Comparison of ENCODE assay signal across 1 cellular context in the genomic region with DNA sequence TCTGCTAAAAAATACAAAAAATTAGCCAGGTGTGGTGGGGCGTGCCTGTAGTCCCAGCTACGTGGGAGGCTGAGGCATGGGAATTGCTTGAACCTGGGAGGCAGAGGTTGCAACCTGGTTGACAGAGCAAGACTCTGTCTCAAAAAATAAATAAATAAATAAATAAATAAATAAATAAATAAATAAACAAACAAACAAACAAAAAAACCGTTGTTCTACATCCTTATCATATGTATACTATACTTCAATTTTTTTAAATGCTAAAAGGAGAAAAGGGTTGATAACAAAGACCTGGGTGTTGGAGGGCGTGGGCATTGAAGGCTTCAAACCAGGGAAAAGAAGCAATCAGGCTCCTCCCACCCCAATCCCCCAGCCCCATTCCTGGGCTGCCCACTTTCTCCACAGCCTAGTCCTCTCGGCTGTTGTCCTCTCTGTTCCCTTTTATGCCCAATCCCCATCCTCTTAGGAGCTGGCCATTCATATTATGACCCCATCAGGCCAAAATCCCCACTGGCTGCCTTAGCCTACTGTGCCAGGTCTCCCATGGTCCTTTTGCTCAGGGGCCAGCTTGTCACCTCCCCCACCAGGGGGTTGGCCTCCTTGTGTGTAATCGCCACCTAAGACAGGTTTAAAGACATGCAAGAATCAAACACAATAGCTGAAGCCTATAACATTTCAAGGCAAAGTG.
TF ChIP-seq lines count a peak whose summit lies in the region.

No MANE protein-coding gene starts in this region.

TF ChIP-seq in HEK293, 187 proteins besides CTCF, POLR2A, EP300 and RAD21 (continued from another document and continues in another):
- TF ChIP-seq, protein P1, sequence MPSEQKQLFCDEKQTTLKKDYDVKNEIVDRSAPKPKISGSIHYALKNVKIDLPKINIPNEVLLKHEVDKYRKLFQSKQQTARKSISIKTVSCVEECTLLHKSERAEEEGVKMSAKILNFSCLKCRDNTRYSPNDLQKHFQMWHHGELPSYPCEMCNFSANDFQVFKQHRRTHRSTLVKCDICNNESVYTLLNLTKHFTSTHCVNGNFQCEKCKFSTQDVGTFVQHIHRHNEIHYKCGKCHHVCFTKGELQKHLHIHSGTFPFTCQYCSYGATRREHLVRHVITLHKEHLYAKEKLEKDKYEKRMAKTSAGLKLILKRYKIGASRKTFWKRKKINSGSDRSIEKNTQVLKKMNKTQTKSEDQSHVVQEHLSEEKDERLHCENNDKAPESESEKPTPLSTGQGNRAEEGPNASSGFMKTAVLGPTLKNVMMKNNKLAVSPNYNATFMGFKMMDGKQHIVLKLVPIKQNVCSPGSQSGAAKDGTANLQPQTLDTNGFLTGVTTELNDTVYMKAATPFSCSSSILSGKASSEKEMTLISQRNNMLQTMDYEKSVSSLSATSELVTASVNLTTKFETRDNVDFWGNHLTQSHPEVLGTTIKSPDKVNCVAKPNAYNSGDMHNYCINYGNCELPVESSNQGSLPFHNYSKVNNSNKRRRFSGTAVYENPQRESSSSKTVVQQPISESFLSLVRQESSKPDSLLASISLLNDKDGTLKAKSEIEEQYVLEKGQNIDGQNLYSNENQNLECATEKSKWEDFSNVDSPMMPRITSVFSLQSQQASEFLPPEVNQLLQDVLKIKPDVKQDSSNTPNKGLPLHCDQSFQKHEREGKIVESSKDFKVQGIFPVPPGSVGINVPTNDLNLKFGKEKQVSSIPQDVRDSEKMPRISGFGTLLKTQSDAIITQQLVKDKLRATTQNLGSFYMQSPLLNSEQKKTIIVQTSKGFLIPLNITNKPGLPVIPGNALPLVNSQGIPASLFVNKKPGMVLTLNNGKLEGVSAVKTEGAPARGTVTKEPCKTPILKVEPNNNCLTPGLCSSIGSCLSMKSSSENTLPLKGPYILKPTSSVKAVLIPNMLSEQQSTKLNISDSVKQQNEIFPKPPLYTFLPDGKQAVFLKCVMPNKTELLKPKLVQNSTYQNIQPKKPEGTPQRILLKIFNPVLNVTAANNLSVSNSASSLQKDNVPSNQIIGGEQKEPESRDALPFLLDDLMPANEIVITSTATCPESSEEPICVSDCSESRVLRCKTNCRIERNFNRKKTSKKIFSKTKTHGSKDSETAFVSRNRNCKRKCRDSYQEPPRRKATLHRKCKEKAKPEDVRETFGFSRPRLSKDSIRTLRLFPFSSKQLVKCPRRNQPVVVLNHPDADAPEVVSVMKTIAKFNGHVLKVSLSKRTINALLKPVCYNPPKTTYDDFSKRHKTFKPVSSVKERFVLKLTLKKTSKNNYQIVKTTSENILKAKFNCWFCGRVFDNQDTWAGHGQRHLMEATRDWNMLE (tag by site-specific recombination; conservative IDR thresholded peaks at IDR 0.05; ENCODE audit: low read depth): peak; percentile 72
- TF ChIP-seq ZNF350 (tag by site-specific recombination; IDR thresholded peaks at IDR 0.05) (no peak), ZNF558 (tag by site-specific recombination; IDR thresholded peaks at IDR 0.05) (no peak), ZNF366 (tag by site-specific recombination; conservative IDR thresholded peaks at IDR 0.05) (no peak), ZNF529 (tag by site-specific recombination; IDR thresholded peaks at IDR 0.05; ENCODE audit: insufficient replicate concordance) (no peak), ZFP41 (tag by site-specific recombination; IDR thresholded peaks at IDR 0.05; ENCODE audit: borderline replicate concordance) (no peak), ZBTB8A (tag by site-specific recombination; IDR thresholded peaks at IDR 0.05) (peak; percentile 51), ZNF791 (tag by site-specific recombination; IDR thresholded peaks at IDR 0.05) (no peak), ZNF837 (tag by site-specific recombination; IDR thresholded peaks at IDR 0.05) (no peak), ZNF585B (tag by site-specific recombination; IDR thresholded peaks at IDR 0.05) (no peak), ZNF560 (tag by site-specific recombination; IDR thresholded peaks at IDR 0.05; ENCODE audit: borderline replicate concordance) (0 out of 2 replicates have a peak, but pooled peaks have one; percentile 9), ZNF664 (tag by site-specific recombination; IDR thresholded peaks at IDR 0.05) (peak; percentile 36; the same call in 1 of the 2 replicates), ZNF433 (tag by site-specific recombination; IDR thresholded peaks at IDR 0.05; ENCODE audit: low read depth) (peak; percentile 48; the same call in 1 of the 2 replicates), GLIS1 (tag by site-specific recombination; IDR thresholded peaks at IDR 0.05) (no peak; the same call in 1 of the 2 replicates), ZNF175 (tag by site-specific recombination; IDR thresholded peaks at IDR 0.05) (no peak), ZNF214 (tag by site-specific recombination; IDR thresholded peaks at IDR 0.05; ENCODE audit: borderline replicate concordance) (no peak), ZNF404 (tag by site-specific recombination; IDR thresholded peaks at IDR 0.05) (0 out of 2 replicates have a peak, but pooled peaks have one; percentile 40), ZSCAN16 (tag by site-specific recombination; IDR thresholded peaks at IDR 0.05) (no peak), ZNF626 (tag by site-specific recombination; IDR thresholded peaks at IDR 0.05) (no peak), GLI2 (tag by site-specific recombination; IDR thresholded peaks at IDR 0.05; ENCODE audit: borderline replicate concordance, low read depth) (no peak), ZBTB20 (tag by site-specific recombination; IDR thresholded peaks at IDR 0.05) (no peak), ZNF202 (tag by site-specific recombination; IDR thresholded peaks at IDR 0.05; ENCODE audit: borderline replicate concordance) (no peak), ZNF510 (tag by site-specific recombination; IDR thresholded peaks at IDR 0.05; ENCODE audit: insufficient replicate concordance) (peak; percentile 21), ZNF223 (tag by site-specific recombination; IDR thresholded peaks at IDR 0.05) (no peak), ZNF623 (tag by site-specific recombination; IDR thresholded peaks at IDR 0.05) (peak; percentile 42), ZNF707 (tag by site-specific recombination; IDR thresholded peaks at IDR 0.05) (no peak), ZIC2 (tag by site-specific recombination; IDR thresholded peaks at IDR 0.05) (peak; percentile 27; the same call in 1 of the 2 replicates)
- TF ChIP-seq, protein P2, sequence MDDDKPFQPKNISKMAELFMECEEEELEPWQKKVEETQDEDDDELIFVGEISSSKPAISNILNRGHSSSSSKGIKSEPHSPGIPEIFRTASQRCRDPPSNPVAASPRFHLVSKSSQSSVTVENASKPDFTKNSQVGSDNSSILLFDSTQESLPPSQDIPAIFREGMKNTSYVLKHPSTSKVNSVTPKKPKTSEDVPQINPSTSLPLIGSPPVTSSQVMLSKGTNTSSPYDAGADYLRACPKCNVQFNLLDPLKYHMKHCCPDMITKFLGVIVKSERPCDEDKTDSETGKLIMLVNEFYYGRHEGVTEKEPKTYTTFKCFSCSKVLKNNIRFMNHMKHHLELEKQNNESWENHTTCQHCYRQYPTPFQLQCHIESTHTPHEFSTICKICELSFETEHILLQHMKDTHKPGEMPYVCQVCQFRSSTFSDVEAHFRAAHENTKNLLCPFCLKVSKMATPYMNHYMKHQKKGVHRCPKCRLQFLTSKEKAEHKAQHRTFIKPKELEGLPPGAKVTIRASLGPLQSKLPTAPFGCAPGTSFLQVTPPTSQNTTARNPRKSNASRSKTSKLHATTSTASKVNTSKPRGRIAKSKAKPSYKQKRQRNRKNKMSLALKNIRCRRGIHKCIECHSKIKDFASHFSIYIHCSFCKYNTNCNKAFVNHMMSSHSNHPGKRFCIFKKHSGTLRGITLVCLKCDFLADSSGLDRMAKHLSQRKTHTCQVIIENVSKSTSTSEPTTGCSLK (tag by site-specific recombination; IDR thresholded peaks at IDR 0.05): no peak
- TF ChIP-seq, protein P3, sequence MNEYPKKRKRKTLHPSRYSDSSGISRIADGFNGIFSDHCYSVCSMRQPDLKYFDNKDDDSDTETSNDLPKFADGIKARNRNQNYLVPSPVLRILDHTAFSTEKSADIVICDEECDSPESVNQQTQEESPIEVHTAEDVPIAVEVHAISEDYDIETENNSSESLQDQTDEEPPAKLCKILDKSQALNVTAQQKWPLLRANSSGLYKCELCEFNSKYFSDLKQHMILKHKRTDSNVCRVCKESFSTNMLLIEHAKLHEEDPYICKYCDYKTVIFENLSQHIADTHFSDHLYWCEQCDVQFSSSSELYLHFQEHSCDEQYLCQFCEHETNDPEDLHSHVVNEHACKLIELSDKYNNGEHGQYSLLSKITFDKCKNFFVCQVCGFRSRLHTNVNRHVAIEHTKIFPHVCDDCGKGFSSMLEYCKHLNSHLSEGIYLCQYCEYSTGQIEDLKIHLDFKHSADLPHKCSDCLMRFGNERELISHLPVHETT (tag by site-specific recombination; IDR thresholded peaks at IDR 0.05): no peak
- TF ChIP-seq, protein P4, sequence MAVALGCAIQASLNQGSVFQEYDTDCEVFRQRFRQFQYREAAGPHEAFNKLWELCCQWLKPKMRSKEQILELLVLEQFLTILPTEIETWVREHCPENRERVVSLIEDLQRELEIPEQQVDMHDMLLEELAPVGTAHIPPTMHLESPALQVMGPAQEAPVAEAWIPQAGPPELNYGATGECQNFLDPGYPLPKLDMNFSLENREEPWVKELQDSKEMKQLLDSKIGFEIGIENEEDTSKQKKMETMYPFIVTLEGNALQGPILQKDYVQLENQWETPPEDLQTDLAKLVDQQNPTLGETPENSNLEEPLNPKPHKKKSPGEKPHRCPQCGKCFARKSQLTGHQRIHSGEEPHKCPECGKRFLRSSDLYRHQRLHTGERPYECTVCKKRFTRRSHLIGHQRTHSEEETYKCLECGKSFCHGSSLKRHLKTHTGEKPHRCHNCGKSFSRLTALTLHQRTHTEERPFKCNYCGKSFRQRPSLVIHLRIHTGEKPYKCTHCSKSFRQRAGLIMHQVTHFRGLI (tag by site-specific recombination; IDR thresholded peaks at IDR 0.05): no peak
- TF ChIP-seq, protein P5, sequence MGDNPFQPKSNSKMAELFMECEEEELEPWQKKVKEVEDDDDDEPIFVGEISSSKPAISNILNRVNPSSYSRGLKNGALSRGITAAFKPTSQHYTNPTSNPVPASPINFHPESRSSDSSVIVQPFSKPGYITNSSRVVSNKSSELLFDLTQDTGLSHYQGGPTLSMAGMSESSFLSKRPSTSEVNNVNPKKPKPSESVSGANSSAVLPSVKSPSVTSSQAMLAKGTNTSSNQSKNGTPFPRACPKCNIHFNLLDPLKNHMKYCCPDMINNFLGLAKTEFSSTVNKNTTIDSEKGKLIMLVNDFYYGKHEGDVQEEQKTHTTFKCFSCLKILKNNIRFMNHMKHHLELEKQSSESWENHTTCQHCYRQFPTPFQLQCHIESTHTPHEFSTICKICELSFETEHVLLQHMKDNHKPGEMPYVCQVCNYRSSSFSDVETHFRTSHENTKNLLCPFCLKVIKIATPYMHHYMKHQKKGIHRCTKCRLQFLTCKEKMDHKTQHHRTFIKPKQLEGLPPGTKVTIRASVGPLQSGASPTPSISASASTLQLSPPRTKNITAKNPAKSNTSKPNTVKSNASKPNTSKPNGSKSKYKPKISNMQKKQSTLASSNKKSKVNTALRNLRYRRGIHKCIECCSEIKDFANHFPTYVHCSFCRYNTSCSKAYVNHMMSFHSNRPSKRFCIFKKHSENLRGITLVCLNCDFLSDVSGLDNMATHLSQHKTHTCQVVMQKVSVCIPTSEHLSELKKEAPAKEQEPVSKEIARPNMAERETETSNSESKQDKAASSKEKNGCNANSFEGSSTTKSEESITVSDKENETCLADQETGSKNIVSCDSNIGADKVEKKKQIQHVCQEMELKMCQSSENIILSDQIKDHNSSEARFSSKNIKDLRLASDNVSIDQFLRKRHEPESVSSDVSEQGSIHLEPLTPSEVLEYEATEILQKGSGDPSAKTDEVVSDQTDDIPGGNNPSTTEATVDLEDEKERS (tag by site-specific recombination; IDR thresholded peaks at IDR 0.05): no peak
- TF ChIP-seq, protein P6, sequence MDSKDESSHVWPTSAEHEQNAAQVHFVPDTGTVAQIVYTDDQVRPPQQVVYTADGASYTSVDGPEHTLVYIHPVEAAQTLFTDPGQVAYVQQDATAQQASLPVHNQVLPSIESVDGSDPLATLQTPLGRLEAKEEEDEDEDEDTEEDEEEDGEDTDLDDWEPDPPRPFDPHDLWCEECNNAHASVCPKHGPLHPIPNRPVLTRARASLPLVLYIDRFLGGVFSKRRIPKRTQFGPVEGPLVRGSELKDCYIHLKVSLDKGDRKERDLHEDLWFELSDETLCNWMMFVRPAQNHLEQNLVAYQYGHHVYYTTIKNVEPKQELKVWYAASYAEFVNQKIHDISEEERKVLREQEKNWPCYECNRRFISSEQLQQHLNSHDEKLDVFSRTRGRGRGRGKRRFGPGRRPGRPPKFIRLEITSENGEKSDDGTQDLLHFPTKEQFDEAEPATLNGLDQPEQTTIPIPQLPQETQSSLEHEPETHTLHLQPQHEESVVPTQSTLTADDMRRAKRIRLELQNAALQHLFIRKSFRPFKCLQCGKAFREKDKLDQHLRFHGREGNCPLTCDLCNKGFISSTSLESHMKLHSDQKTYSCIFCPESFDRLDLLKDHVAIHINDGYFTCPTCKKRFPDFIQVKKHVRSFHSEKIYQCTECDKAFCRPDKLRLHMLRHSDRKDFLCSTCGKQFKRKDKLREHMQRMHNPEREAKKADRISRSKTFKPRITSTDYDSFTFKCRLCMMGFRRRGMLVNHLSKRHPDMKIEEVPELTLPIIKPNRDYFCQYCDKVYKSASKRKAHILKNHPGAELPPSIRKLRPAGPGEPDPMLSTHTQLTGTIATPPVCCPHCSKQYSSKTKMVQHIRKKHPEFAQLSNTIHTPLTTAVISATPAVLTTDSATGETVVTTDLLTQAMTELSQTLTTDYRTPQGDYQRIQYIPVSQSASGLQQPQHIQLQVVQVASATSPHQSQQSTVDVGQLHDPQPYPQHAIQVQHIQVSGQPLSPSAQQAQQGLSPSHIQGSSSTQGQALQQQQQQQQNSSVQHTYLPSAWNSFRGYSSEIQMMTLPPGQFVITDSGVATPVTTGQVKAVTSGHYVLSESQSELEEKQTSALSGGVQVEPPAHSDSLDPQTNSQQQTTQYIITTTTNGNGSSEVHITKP (tag by site-specific recombination; IDR thresholded peaks at IDR 0.05): no peak
- TF ChIP-seq, protein P7, sequence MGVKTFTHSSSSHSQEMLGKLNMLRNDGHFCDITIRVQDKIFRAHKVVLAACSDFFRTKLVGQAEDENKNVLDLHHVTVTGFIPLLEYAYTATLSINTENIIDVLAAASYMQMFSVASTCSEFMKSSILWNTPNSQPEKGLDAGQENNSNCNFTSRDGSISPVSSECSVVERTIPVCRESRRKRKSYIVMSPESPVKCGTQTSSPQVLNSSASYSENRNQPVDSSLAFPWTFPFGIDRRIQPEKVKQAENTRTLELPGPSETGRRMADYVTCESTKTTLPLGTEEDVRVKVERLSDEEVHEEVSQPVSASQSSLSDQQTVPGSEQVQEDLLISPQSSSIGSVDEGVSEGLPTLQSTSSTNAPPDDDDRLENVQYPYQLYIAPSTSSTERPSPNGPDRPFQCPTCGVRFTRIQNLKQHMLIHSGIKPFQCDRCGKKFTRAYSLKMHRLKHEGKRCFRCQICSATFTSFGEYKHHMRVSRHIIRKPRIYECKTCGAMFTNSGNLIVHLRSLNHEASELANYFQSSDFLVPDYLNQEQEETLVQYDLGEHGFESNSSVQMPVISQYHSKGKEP (tag by site-specific recombination; IDR thresholded peaks at IDR 0.05): no peak
